Comparison of ENCODE assay signal across 11 cellular contexts in genomic region chr15:65577129-65577996, GRCh38. TPM values are rescaled to one million over a fixed set of nuclear protein-coding genes. Genes with fewer than 3 reads are reported as not detected.
DNase-seq lines count a peak whose midpoint lies in the region; ATAC-seq and TF ChIP-seq lines count a peak whose summit lies in the region.
"Had no signal": no experiment of that assay in that cellular context is flagged by ENCODE, and none has a peak within 500 bp of the region (broad histone marks: within the 10 kb centered on the region; RNA-seq: fewer than 3 reads in every experiment).

No MANE protein-coding gene starts in this region.

- CTCF ChIA-PET in PC-3 (lab: Charles Lee) = no interaction called here

- TF ChIP-seq CTCF in PC-3 (conservative IDR thresholded peaks at IDR 0.05; ENCODE audit: low read depth, low read length) = no peak
- TF ChIP-seq CTCF in endothelial cell (IDR thresholded peaks at IDR 0.05; ENCODE audit: unreplicated experiment) = no peak
- no peak for TF ChIP-seq CTCF in ascending aorta (IDR thresholded peaks at IDR 0.05)

- POLR2A ChIA-PET in PC-3 (lab: Charles Lee; ENCODE audit: unreplicated experiment) = no interaction called here

- BruUV-seq in PC-3 (replicated peaks; lab: Mats Ljungman, UMichigan) = TSS peak; percentile 46

- H3K4me2 ChIP-seq in PC-3 (ENCODE audit: low read length) = no peak overlapping the region

- DNase-seq in activated naive CD8-positive, alpha-beta T cell treated with anti-CD3 and anti-CD28 coated beads for 36 hours = no peak
- DNase-seq in PC-3 (no peak), endothelial cell (ENCODE audit: low spot score) (no peak), NCI-H345 (lab: John Stamatoyannopoulos, UW) (no peak), ascending aorta (ENCODE audit: low spot score in 2 of 2) (no peak)
- DNase-seq: activated CD4-positive, CD25-positive, alpha-beta regulatory T cell treated with anti-CD3 and anti-CD28 coated beads, Interleukin-2, amount 50 U/mL, for 72 hours; heart left ventricle had no signal

- H3K27ac Mint-ChIP-seq in activated naive CD8-positive, alpha-beta T cell = peak overlapping the region; percentile 42
- no peak overlapping the region for H3K27ac Mint-ChIP-seq in activated naive CD8-positive, alpha-beta T cell treated with anti-CD3 and anti-CD28 coated beads for 36 hours
- H3K27ac Mint-ChIP-seq in endothelial cell (ENCODE audit: unreplicated experiment) = peak overlapping the region; percentile 83
- H3K27ac Mint-ChIP-seq in stimulated activated memory B cell treated with anti-CD40 and anti-IgM and Interleukin-4, amounts not matched to agents 10 μg/mL and 1 μg/mL and 100 μg/mL, for 72 hours = peak overlapping the region; percentile 65

- peaks cover 2% of the 10 kb centered on the region for H3K36me3 Mint-ChIP-seq in activated naive CD8-positive, alpha-beta T cell
- H3K36me3 Mint-ChIP-seq in activated naive CD8-positive, alpha-beta T cell treated with anti-CD3 and anti-CD28 coated beads for 36 hours = peaks cover 23% of the 10 kb centered on the region
- H3K36me3 Mint-ChIP-seq in endothelial cell (ENCODE audit: low read depth, unreplicated experiment) = peaks cover 42% of the 10 kb centered on the region
- H3K36me3 Mint-ChIP-seq in stimulated activated memory B cell treated with anti-CD40 and anti-IgM and Interleukin-4, amounts not matched to agents 10 μg/mL and 1 μg/mL and 100 μg/mL, for 72 hours = peaks cover 39% of the 10 kb centered on the region

- H3K9me3 ChIP-seq in PC-3 (ENCODE audit: low read length) (no peaks in the 10 kb centered on the region), ascending aorta (no peaks in the 10 kb centered on the region)
- H3K9me3 ChIP-seq: heart left ventricle had no signal

- no peaks in the 10 kb centered on the region for H3K27me3 Mint-ChIP-seq in activated naive CD8-positive, alpha-beta T cell
- no peaks in the 10 kb centered on the region for H3K27me3 Mint-ChIP-seq in activated naive CD8-positive, alpha-beta T cell treated with anti-CD3 and anti-CD28 coated beads for 36 hours
- peaks cover 7% of the 10 kb centered on the region for H3K27me3 Mint-ChIP-seq in endothelial cell (ENCODE audit: unreplicated experiment)
- H3K27me3 Mint-ChIP-seq in stimulated activated memory B cell treated with anti-CD40 and anti-IgM and Interleukin-4, amounts not matched to agents 10 μg/mL and 1 μg/mL and 100 μg/mL, for 72 hours = no peaks in the 10 kb centered on the region

- intact Hi-C loops in PC-3 (cut with micrococcal nuclease) = loop anchor here (5.0 kb wide), 1 partner anchor 45 kb away; the partner anchor contains the start of gene HACD3
- intact Hi-C loops in ascending aorta (cut with DNase I) = no loop called here

- no peak overlapping the region for H3K9ac ChIP-seq in PC-3 (ENCODE audit: low read length)

- H3K4me1 ChIP-seq in PC-3 (ENCODE audit: insufficient read depth, low read length) (peaks cover 26% of the 10 kb centered on the region), ascending aorta (no peaks in the 10 kb centered on the region)

- H3F3A ChIP-seq in PC-3 (ENCODE audit: low read length, unreplicated experiment) = no peaks in the 10 kb centered on the region

- ATAC-seq in PC-3 = no peak
- no peak for ATAC-seq in stimulated activated memory B cell treated with anti-CD40 and anti-IgM and Interleukin-4, amounts not matched to agents 10 μg/mL and 1 μg/mL and 100 μg/mL, for 72 hours
- no peak for ATAC-seq in GM19324 (IDR thresholded peaks at IDR 0.05; ENCODE audit: low FRiP score, unreplicated experiment)

- H3K4me3 ChIP-seq in PC-3 (ENCODE audit: low read length) = no peak overlapping the region
- no peak overlapping the region for H3K4me3 ChIP-seq in ascending aorta
- H3K4me3 ChIP-seq: heart left ventricle had no signal

- peaks cover 2% of the 10 kb centered on the region for H3K4me1 Mint-ChIP-seq in activated naive CD8-positive, alpha-beta T cell (ENCODE audit: low read depth)
- peaks cover 3% of the 10 kb centered on the region for H3K4me1 Mint-ChIP-seq in activated naive CD8-positive, alpha-beta T cell treated with anti-CD3 and anti-CD28 coated beads for 36 hours
- H3K4me1 Mint-ChIP-seq in endothelial cell (ENCODE audit: unreplicated experiment) = peaks cover 52% of the 10 kb centered on the region
- H3K4me1 Mint-ChIP-seq in stimulated activated memory B cell treated with anti-CD40 and anti-IgM and Interleukin-4, amounts not matched to agents 10 μg/mL and 1 μg/mL and 100 μg/mL, for 72 hours = peaks cover 9% of the 10 kb centered on the region

- no peak overlapping the region for H3K4me3 Mint-ChIP-seq in activated naive CD8-positive, alpha-beta T cell
- no peak overlapping the region for H3K4me3 Mint-ChIP-seq in activated naive CD8-positive, alpha-beta T cell treated with anti-CD3 and anti-CD28 coated beads for 36 hours
- H3K4me3 Mint-ChIP-seq in endothelial cell (ENCODE audit: unreplicated experiment) = no peak overlapping the region
- no peak overlapping the region for H3K4me3 Mint-ChIP-seq in stimulated activated memory B cell treated with anti-CD40 and anti-IgM and Interleukin-4, amounts not matched to agents 10 μg/mL and 1 μg/mL and 100 μg/mL, for 72 hours

- no peaks in the 10 kb centered on the region for H3K9me3 Mint-ChIP-seq in activated naive CD8-positive, alpha-beta T cell (ENCODE audit: low read depth)
- no peaks in the 10 kb centered on the region for H3K9me3 Mint-ChIP-seq in activated naive CD8-positive, alpha-beta T cell treated with anti-CD3 and anti-CD28 coated beads for 36 hours
- H3K9me3 Mint-ChIP-seq in endothelial cell (ENCODE audit: unreplicated experiment) = no peaks in the 10 kb centered on the region
- H3K9me3 Mint-ChIP-seq in stimulated activated memory B cell treated with anti-CD40 and anti-IgM and Interleukin-4, amounts not matched to agents 10 μg/mL and 1 μg/mL and 100 μg/mL, for 72 hours = no peaks in the 10 kb centered on the region

- no peaks in the 10 kb centered on the region for H3K79me2 ChIP-seq in PC-3 (ENCODE audit: low read length)

- H3K36me3 ChIP-seq in PC-3 (ENCODE audit: low read depth, low read length) (peaks cover 26% of the 10 kb centered on the region), ascending aorta (peaks cover 34 to 76% of the 10 kb centered on the region in 2 donors)

- no peak overlapping the region for H2AFZ ChIP-seq in PC-3 (ENCODE audit: low read length)

- H3K27me3 ChIP-seq in PC-3 (ENCODE audit: low read length) (no peaks in the 10 kb centered on the region), ascending aorta (no peaks in the 10 kb centered on the region)
- H3K27me3 ChIP-seq: heart left ventricle had no signal

- no peaks in the 10 kb centered on the region for H3K9me2 ChIP-seq in PC-3 (replicated peaks; ENCODE audit: low read length)

- H4K20me1 ChIP-seq in PC-3 (ENCODE audit: low read length) = no peaks in the 10 kb centered on the region

- H3K27ac ChIP-seq in PC-3 (ENCODE audit: low read length) (no peak overlapping the region), ascending aorta (no peak overlapping the region)
- H3K27ac ChIP-seq: epithelial cell of prostate, heart left ventricle had no signal

RNA-seq across cellular contexts. Expression of gene INTS14, which starts 33.6 kb away (rescaled TPM):
- 10 to 100 TPM; 62.1 to 66.9 TPM for total RNA-seq in activated naive CD8-positive, alpha-beta T cell treated with anti-CD3 and anti-CD28 coated beads for 36 hours
- total RNA-seq in PC-3 (2014; rRNA removed) (19.5 and 23.8 TPM in 2 replicates), endothelial cell (ENCODE audit: unreplicated experiment) (42.2 TPM), ascending aorta (14.5 TPM)

RNA-seq across cellular contexts. Expression of gene SLC24A1, which starts 44.4 kb away (rescaled TPM):
- 1 to 10 TPM; 6.6 to 7.6 TPM for total RNA-seq in activated naive CD8-positive, alpha-beta T cell treated with anti-CD3 and anti-CD28 coated beads for 36 hours
- total RNA-seq in PC-3 (2014; rRNA removed) (3.0 and 3.3 TPM in 2 replicates), endothelial cell (ENCODE audit: unreplicated experiment) (20.7 TPM), ascending aorta (2.0 TPM)

RNA-seq across cellular contexts. Expression of gene HACD3, which starts 47.1 kb away (rescaled TPM):
- total RNA-seq in activated naive CD8-positive, alpha-beta T cell treated with anti-CD3 and anti-CD28 coated beads for 36 hours = 10 to 100 TPM; 43.7 to 46.5 TPM
- 53.0 and 64.9 TPM in 2 replicates for total RNA-seq in PC-3 (2014; rRNA removed)
- total RNA-seq in endothelial cell (ENCODE audit: unreplicated experiment) = 107 TPM
- total RNA-seq in ascending aorta = 46.2 TPM

RNA-seq across cellular contexts. Expression of gene DPP8, which starts 59.9 kb away (rescaled TPM):
- total RNA-seq in activated naive CD8-positive, alpha-beta T cell treated with anti-CD3 and anti-CD28 coated beads for 36 hours = 10 to 100 TPM; 27.1 to 30.8 TPM
- 20.0 and 20.6 TPM in 2 replicates for total RNA-seq in PC-3 (2014; rRNA removed)
- total RNA-seq in endothelial cell (ENCODE audit: unreplicated experiment) = 36.6 TPM
- 69.0 TPM for total RNA-seq in ascending aorta
